19 cellular contexts compared by ENCODE assay signal in the genomic region with DNA sequence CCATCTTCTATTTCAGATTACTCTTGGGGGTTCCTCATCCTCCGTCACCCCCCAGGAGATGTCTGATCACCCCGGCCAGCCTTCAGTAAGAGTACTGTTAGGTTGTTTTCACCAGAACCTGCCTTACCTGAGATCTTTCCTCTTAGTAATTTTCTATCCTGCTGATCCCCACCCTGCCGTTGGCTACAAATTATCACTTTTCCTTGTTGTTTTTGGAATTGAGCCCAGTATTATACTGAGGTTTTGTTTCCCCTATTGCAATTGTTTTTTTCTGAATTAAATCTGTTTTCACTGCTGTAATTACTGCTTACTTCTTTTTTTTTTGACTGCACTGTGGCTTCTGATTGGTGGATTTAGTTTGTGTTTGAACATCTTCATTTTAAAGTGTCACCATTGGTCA. TPM values are rescaled to one million over a fixed set of nuclear protein-coding genes. Genes with fewer than 3 reads are reported as not detected.
DNase-seq lines count a peak whose midpoint lies in the region; ATAC-seq and TF ChIP-seq lines count a peak whose summit lies in the region.
"Had no signal": no experiment of that assay in that cellular context is flagged by ENCODE, and none has a peak within 500 bp of the region (broad histone marks: within the 10 kb centered on the region; RNA-seq: fewer than 3 reads in every experiment).

No MANE protein-coding gene starts in this region.

- H2BK12ac ChIP-seq in trophoblast cell (ENCODE audit: low read length): no peak overlapping the region

- peak overlapping the region; percentile 11 for H2BK120ac ChIP-seq in trophoblast cell (ENCODE audit: insufficient read depth, low read length, poor library complexity)

- H4K12ac ChIP-seq in trophoblast cell (ENCODE audit: low read depth, low read length): no peak overlapping the region

- no peaks in the 10 kb centered on the region for H3K4me1 Mint-ChIP-seq in natural killer cell
- H3K4me1 Mint-ChIP-seq in T-cell: no peaks in the 10 kb centered on the region
- H3K4me1 Mint-ChIP-seq: CD14-positive monocyte; CD4-positive, alpha-beta memory T cell had no signal

- peaks cover 5% of the 10 kb centered on the region for H3K79me1 ChIP-seq in trophoblast cell (ENCODE audit: low read length)

- H3K9me3 Mint-ChIP-seq in natural killer cell (peaks cover 0 to 6% of the 10 kb centered on the region in 2 donors), T-cell (peaks cover 5 to 6% (median 5%) of the 10 kb centered on the region in 3 donors)

- no peak for TF ChIP-seq POLR2A in tibial nerve (IDR thresholded peaks at IDR 0.05)

- H3K36me3 Mint-ChIP-seq in natural killer cell (no peaks in the 10 kb centered on the region), T-cell (no peaks in the 10 kb centered on the region)
- H3K36me3 Mint-ChIP-seq: CD14-positive monocyte; CD4-positive, alpha-beta memory T cell had no signal

- DNase-seq in COR-L47 (lab: John Stamatoyannopoulos, UW) (peak; percentile 66), NCI-H748 treated with DMSO at 0.1 percent for 48 hours (lab: John Stamatoyannopoulos, UW) (peak; percentile 36), trophoblast cell (no peak), left cardiac atrium (no peak), natural killer cell (no peak), tibial nerve (ENCODE audit: low spot score in 2 of 2) (no peak), T-cell (no peak)
- DNase-seq: 8988T; Calu3; CD4-positive, alpha-beta memory T cell; DMS79 treated with DMSO at 0.1 percent for 48 hours; GF-D8; GOT3; H7 had no signal

- intact Hi-C loops in left cardiac atrium (cut with DNase I) (no loop called here), natural killer cell (cut with micrococcal nuclease) (no loop called here)

- no peak overlapping the region for H3K18ac ChIP-seq in trophoblast cell (ENCODE audit: low read length)

- H3K4me3 ChIP-seq in HEK293 (ENCODE audit: low read depth, low read length): no peak overlapping the region
- H3K4me3 ChIP-seq in trophoblast cell (ENCODE audit: low read depth, low read length): no peak overlapping the region
- H3K4me3 ChIP-seq in tibial nerve: no peak overlapping the region
- H3K4me3 ChIP-seq: BLaER1 had no signal

- no peak overlapping the region for H3K14ac ChIP-seq in trophoblast cell (ENCODE audit: low read length)

- POLR2A ChIA-PET in HEK293 (lab: Yijun Ruan, JAX) (no interaction called here), T-cell (lab: Charles Lee) (interaction anchor here in 1 of 2 donors (0.7 kb wide), 1 partner anchor 24 kb away, joined by 3 read pairs; no protein-coding TSS in a partner anchor)

- H3K27ac ChIP-seq in HEK293 (ENCODE audit: extremely low read depth, low read depth, low read length): no peak overlapping the region
- no peak overlapping the region for H3K27ac ChIP-seq in trophoblast cell (ENCODE audit: low read depth, low read length)
- H3K27ac ChIP-seq in tibial nerve: no peak overlapping the region
- H3K27ac ChIP-seq: BLaER1 had no signal

- no peaks in the 10 kb centered on the region for H3K27me3 ChIP-seq in trophoblast cell (ENCODE audit: insufficient read depth, low read length)
- no peaks in the 10 kb centered on the region for H3K27me3 ChIP-seq in tibial nerve
- H3K27me3 ChIP-seq: BLaER1 had no signal

- TF ChIP-seq EP300 in tibial nerve (IDR thresholded peaks at IDR 0.05): no peak

- H3K4me1 ChIP-seq in HEK293 (ENCODE audit: control insufficient read depth, insufficient read depth, low read length) (no peaks in the 10 kb centered on the region), trophoblast cell (ENCODE audit: control insufficient read depth in 1 of 2, insufficient read depth in 2 of 2, low read length in 2 of 2) (peaks cover 0 to 2% of the 10 kb centered on the region in 2 experiments), tibial nerve (peaks cover 0 to 5% (median 0%) of the 10 kb centered on the region in 4 donors)
- H3K4me1 ChIP-seq: BLaER1 had no signal

- no peak overlapping the region for H2AFZ ChIP-seq in trophoblast cell (ENCODE audit: insufficient read depth, low read length, poor library complexity)

- no peaks in the 10 kb centered on the region for H3K9me3 ChIP-seq in HEK293 (ENCODE audit: control insufficient read depth, insufficient read depth, low read depth, low read length)
- H3K9me3 ChIP-seq in trophoblast cell (ENCODE audit: insufficient read depth, low read depth, low read length): no peaks in the 10 kb centered on the region
- H3K9me3 ChIP-seq in tibial nerve: peaks cover 0 to 8% (median 0%) of the 10 kb centered on the region in 4 donors
- H3K9me3 ChIP-seq: BLaER1 had no signal

- no peak overlapping the region for H3K27ac Mint-ChIP-seq in natural killer cell
- no peak overlapping the region for H3K27ac Mint-ChIP-seq in T-cell
- H3K27ac Mint-ChIP-seq: CD14-positive monocyte; CD4-positive, alpha-beta memory T cell had no signal

- no peak overlapping the region for H3K23ac ChIP-seq in trophoblast cell (ENCODE audit: low read length)

- no peak overlapping the region for H3K4ac ChIP-seq in trophoblast cell (ENCODE audit: low read depth, low read length)

- no peak overlapping the region for H4K91ac ChIP-seq in trophoblast cell (ENCODE audit: low read depth, low read length)

- no peak overlapping the region for H3K4me2 ChIP-seq in trophoblast cell (ENCODE audit: low read length)
- H3K4me2 ChIP-seq: BLaER1 had no signal

- H4K8ac ChIP-seq in trophoblast cell (ENCODE audit: low read depth, low read length): no peak overlapping the region

- no CpG with 5 or more reads among the region's 3 CpGs for WGBS in trophoblast cell (ENCODE audit: extremely low coverage, insufficient coverage, insufficient read length)
- WGBS in tibial nerve, 2 donors: 63 to 68% methylated on average over 2 to 3 of the region's 3 CpGs

- TF ChIP-seq CTCF in HEK293 (tag by site-specific recombination; IDR thresholded peaks at IDR 0.05): no peak
- no peak for TF ChIP-seq CTCF in natural killer cell (IDR thresholded peaks at IDR 0.05)
- TF ChIP-seq CTCF in tibial nerve (IDR thresholded peaks at IDR 0.05): no peak

- ATAC-seq in left cardiac atrium (no peak), natural killer cell (no peak), T-cell (replicated peaks in 1 of 4) (no peak)

- H3K4me3 Mint-ChIP-seq in natural killer cell (no peak overlapping the region), T-cell (no peak overlapping the region)
- H3K4me3 Mint-ChIP-seq: CD14-positive monocyte; CD4-positive, alpha-beta memory T cell had no signal

- no peak overlapping the region for H2BK5ac ChIP-seq in trophoblast cell (ENCODE audit: low read depth, low read length, poor library complexity)

- H3K27me3 Mint-ChIP-seq in natural killer cell (ENCODE audit: low read depth in 2 of 2): no peaks in the 10 kb centered on the region
- peaks cover 2 to 10% of the 10 kb centered on the region in 2 donors for H3K27me3 Mint-ChIP-seq in T-cell

- no peaks in the 10 kb centered on the region for H3K79me2 ChIP-seq in trophoblast cell (ENCODE audit: control insufficient read depth, insufficient read depth, low read length, poor library complexity)

- no peak overlapping the region for H3K9ac ChIP-seq in trophoblast cell (ENCODE audit: low read length)
- H3K9ac ChIP-seq: BLaER1 had no signal

- H2AK5ac ChIP-seq in trophoblast cell (ENCODE audit: low read length): no peak overlapping the region

- CTCF ChIA-PET in HEK293 (lab: Yijun Ruan, JAX): no interaction called here
- CTCF ChIA-PET in T-cell (lab: Charles Lee): no interaction called here

- H3K36me3 ChIP-seq in HEK293 (ENCODE audit: control insufficient read depth in 2 of 2, insufficient read depth in 1 of 2, low read length in 2 of 2): no peaks in the 10 kb centered on the region
- H3K36me3 ChIP-seq in trophoblast cell (ENCODE audit: control insufficient read depth in 1 of 2, insufficient read depth in 2 of 2, low read length in 2 of 2): no peaks in the 10 kb centered on the region
- H3K36me3 ChIP-seq in tibial nerve: no peaks in the 10 kb centered on the region
- H3K36me3 ChIP-seq: BLaER1 had no signal

TF ChIP-seq in HEK293, 187 proteins besides CTCF, POLR2A, EP300 and RAD21 (continues in another document):
- TF ChIP-seq SALL2 (tag by site-specific recombination; IDR thresholded peaks at IDR 0.05; ENCODE audit: borderline replicate concordance): no peak
- TF ChIP-seq ZNF302 (tag by site-specific recombination; IDR thresholded peaks at IDR 0.05; ENCODE audit: low read depth): no peak
- TF ChIP-seq ZNF701 (tag by site-specific recombination; IDR thresholded peaks at IDR 0.05): no peak
- peak; percentile 31; the same call in 1 of the 2 replicates for TF ChIP-seq PRDM6 (tag by site-specific recombination; IDR thresholded peaks at IDR 0.05)
- TF ChIP-seq ZSCAN23 (tag by site-specific recombination; IDR thresholded peaks at IDR 0.05): no peak
- no peak for TF ChIP-seq RBAK (tag by site-specific recombination; IDR thresholded peaks at IDR 0.05)
- no peak for TF ChIP-seq ZNF174 (tag by site-specific recombination; IDR thresholded peaks at IDR 0.05)
- TF ChIP-seq ZNF548 (tag by site-specific recombination; IDR thresholded peaks at IDR 0.05): no peak
- TF ChIP-seq, protein P1, sequence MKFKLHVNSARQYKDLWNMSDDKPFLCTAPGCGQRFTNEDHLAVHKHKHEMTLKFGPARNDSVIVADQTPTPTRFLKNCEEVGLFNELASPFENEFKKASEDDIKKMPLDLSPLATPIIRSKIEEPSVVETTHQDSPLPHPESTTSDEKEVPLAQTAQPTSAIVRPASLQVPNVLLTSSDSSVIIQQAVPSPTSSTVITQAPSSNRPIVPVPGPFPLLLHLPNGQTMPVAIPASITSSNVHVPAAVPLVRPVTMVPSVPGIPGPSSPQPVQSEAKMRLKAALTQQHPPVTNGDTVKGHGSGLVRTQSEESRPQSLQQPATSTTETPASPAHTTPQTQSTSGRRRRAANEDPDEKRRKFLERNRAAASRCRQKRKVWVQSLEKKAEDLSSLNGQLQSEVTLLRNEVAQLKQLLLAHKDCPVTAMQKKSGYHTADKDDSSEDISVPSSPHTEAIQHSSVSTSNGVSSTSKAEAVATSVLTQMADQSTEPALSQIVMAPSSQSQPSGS (tag by site-specific recombination; IDR thresholded peaks at IDR 0.05; ENCODE audit: low read depth): no peak
- TF ChIP-seq ZSCAN16 (tag by site-specific recombination; IDR thresholded peaks at IDR 0.05): no peak

RNA-seq across cellular contexts. Expression of gene SPAM1, which starts 14.7 kb away (rescaled TPM):
- 0.34 and 0.39 TPM in 2 replicates for polyA plus RNA-seq in trophoblast cell (2013)
- total RNA-seq in left cardiac atrium (not detected), natural killer cell (not detected), tibial nerve (not detected), T-cell (not detected)
- total RNA-seq: A673; Calu3; CD4-positive, alpha-beta memory T cell; H7 had no signal
- polyA plus RNA-seq: AG04450; CD14-positive monocyte; CD4-positive, alpha-beta memory T cell had no signal

Comparison
In these comparisons a context has a peak if more than half of its experiments do, and no peak if none do; other contexts are left out.
1. DNase-seq: peak in COR-L47 (single experiment) and NCI-H748 treated with DMSO at 0.1 percent for 48 hours (single experiment); none in trophoblast cell (0 of 2), left cardiac atrium (single experiment), natural killer cell (single experiment), tibial nerve (0 of 2) and T-cell (0 of 34).